ENCODE assay signal across 19 cellular contexts in the genomic region with DNA sequence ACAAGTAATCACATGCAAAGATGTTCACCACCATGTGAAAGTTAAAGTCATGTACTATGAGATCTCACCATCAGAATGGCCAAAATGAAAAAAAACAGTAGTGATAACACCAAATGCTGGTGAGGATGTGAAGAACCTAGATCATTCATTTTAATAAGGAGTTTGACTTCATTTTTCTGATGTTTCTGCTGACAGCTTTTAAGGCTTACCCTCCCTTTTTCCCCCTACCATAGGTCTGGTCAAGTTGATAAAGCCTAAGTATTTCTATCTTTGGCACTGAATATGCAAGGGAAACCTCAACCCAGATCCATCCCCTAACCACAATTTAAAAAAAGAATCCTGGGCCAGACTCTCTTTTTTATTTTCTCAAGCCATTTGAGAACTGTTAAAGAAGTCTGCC.
DNase-seq lines count a peak whose midpoint lies in the region; ATAC-seq, FAIRE-seq and TF ChIP-seq lines count a peak whose summit lies in the region.
"Had no signal": no experiment of that assay in that cellular context is flagged by ENCODE, and none has a peak within 500 bp of the region (broad histone marks: within the 10 kb centered on the region; RNA-seq: fewer than 3 reads in every experiment).

No MANE protein-coding gene starts in this region.

- no peak overlapping the region for H3K27ac ChIP-seq in BLaER1
- no peak overlapping the region for H3K27ac ChIP-seq in K562 (ENCODE audit: extremely low read depth, low read depth, low read length)
- no peak overlapping the region for H3K27ac ChIP-seq in A673 (ENCODE audit: low read depth, low read length, poor library complexity, severe bottlenecking)
- H3K27ac ChIP-seq in pancreas = no peak overlapping the region
- H3K27ac ChIP-seq: 22Rv1, A549, GM23248 had no signal

- TF ChIP-seq EP300 in K562 (IDR thresholded peaks at IDR 0.05; ENCODE audit: low read length) = no peak

- H3K36me3 ChIP-seq in BLaER1 (no peaks in the 10 kb centered on the region), K562 (ENCODE audit: control insufficient read depth, insufficient read depth, low read length) (no peaks in the 10 kb centered on the region), A673 (ENCODE audit: insufficient read depth, low read length, poor library complexity, severe bottlenecking) (no peaks in the 10 kb centered on the region), pancreas (no peaks in the 10 kb centered on the region)
- H3K36me3 ChIP-seq: HAP-1 had no signal

- no peaks in the 10 kb centered on the region for H3K27me3 ChIP-seq in BLaER1
- H3K27me3 ChIP-seq in K562 (ENCODE audit: control insufficient read depth in 2 of 2, insufficient read depth in 2 of 2, low read length in 2 of 2) = no peaks in the 10 kb centered on the region
- no peaks in the 10 kb centered on the region for H3K27me3 ChIP-seq in A673 (replicated peaks; ENCODE audit: insufficient read depth, low read depth, low read length, poor library complexity)
- H3K27me3 ChIP-seq in pancreas = no peaks in the 10 kb centered on the region

- no peak for TF ChIP-seq RAD21 in K562 (CRISPR knock-in tag; conservative IDR thresholded peaks at IDR 0.05 in 1 of 2, IDR thresholded peaks at IDR 0.05 in 1 of 2)

- POLR2A ChIA-PET in K562 (lab: Yijun Ruan, JAX) = no interaction called here
- POLR2A ChIA-PET in A673 (lab: Charles Lee; ENCODE audit: low non-redundant PET) = no interaction called here

- CTCF ChIA-PET in K562 (lab: Yijun Ruan, JAX; ENCODE audit: low intra/inter-chr PET ratio) = no interaction called here
- CTCF ChIA-PET in A673 (lab: Charles Lee) = no interaction called here

- no peak overlapping the region for H3K9ac ChIP-seq in BLaER1
- H3K9ac ChIP-seq in K562 (ENCODE audit: insufficient read depth in 1 of 2, low read depth in 2 of 2, low read length in 2 of 2) = no peak overlapping the region
- H3K9ac ChIP-seq: GM23248 had no signal

- no peaks in the 10 kb centered on the region for H3K9me1 ChIP-seq in K562 (ENCODE audit: control insufficient read depth, insufficient read depth, low read length)

- no peak for FAIRE-seq in K562 (lab: Jason Lieb, UNC)
- no peak for FAIRE-seq in pancreas (lab: Jason Lieb, UNC)
- FAIRE-seq: A549, D721Med, G401.6, GM12891, GM19239 had no signal

- DNase-seq in OCI-M1 (lab: John Stamatoyannopoulos, UW) = peak; percentile 92
- peak; percentile 11 for DNase-seq in UCSD-AML1 (lab: John Stamatoyannopoulos, UW; ENCODE audit: unreplicated experiment)
- DNase-seq in K562 (ENCODE audit: extremely low read depth in 1 of 4, low spot score in 3 of 4) = no peak
- DNase-seq in SKM-1 treated with dmso at 0.1 percent for 144 hours (lab: John Stamatoyannopoulos, UW; ENCODE audit: unreplicated experiment) = no peak
- no peak for DNase-seq in A673 (ENCODE audit: low spot score)
- no peak for DNase-seq in pancreas
- DNase-seq: C1 segment of cervical spinal cord; Caco-2; CD4-positive, CD25-positive, alpha-beta regulatory T cell; CD8-positive, alpha-beta memory T cell; GM23248 had no signal

- in situ Hi-C loops in K562 (cut with MboI) = no loop called here

- no peak for TF ChIP-seq CTCF in K562 (IDR thresholded peaks at IDR 0.05 in 2 of 3, conservative IDR thresholded peaks at IDR 0.05 in 1 of 3; ENCODE audit: insufficient read depth in 2 of 3, low read depth in 1 of 3, low read length in 3 of 3)
- no peak for TF ChIP-seq CTCF in A673 (conservative IDR thresholded peaks at IDR 0.05; ENCODE audit: low read depth, low read length)
- no peak for TF ChIP-seq CTCF in pancreas (IDR thresholded peaks at IDR 0.05)

- BruUV-seq in K562 (replicated peaks; lab: Mats Ljungman, UMichigan) (no TSS peak), A673 (replicated peaks; lab: Mats Ljungman, UMichigan) (no TSS peak)

- no peaks in the 10 kb centered on the region for H4K20me1 ChIP-seq in BLaER1
- no peaks in the 10 kb centered on the region for H4K20me1 ChIP-seq in K562 (replicated peaks; ENCODE audit: control insufficient read depth, insufficient read depth, low read length)

- H3K4me2 ChIP-seq in BLaER1 (peak overlapping the region; percentile 50), K562 (ENCODE audit: insufficient read depth, low read length) (no peak overlapping the region)
- H3K4me2 ChIP-seq: A549 had no signal

- peaks cover 12% of the 10 kb centered on the region for H3K4me1 ChIP-seq in BLaER1
- H3K4me1 ChIP-seq in K562 (replicated peaks in 1 of 2; ENCODE audit: control insufficient read depth in 2 of 2, insufficient read depth in 2 of 2, low read length in 2 of 2) = no peaks in the 10 kb centered on the region
- H3K4me1 ChIP-seq in A673 (ENCODE audit: insufficient read depth, low read length, poor library complexity, severe bottlenecking) = no peaks in the 10 kb centered on the region
- no peaks in the 10 kb centered on the region for H3K4me1 ChIP-seq in pancreas
- H3K4me1 ChIP-seq: A549, HAP-1 had no signal

- TF ChIP-seq POLR2A in K562 (conservative IDR thresholded peaks at IDR 0.05) = no peak

- no peak for ATAC-seq in K562
- ATAC-seq in pancreas = no peak
- ATAC-seq: A549 had no signal

- intact Hi-C loops in K562 (cut with micrococcal nuclease) = no loop called here
- intact Hi-C loops in A673 (cut with micrococcal nuclease; ENCODE audit: unreplicated experiment) = no loop called here
- intact Hi-C loops in pancreas (cut with DNase I) = no loop called here

- H3K4me3 ChIP-seq in BLaER1 = no peak overlapping the region
- H3K4me3 ChIP-seq in K562 = no peak overlapping the region
- H3K4me3 ChIP-seq in A673 (ENCODE audit: low read depth, low read length, poor library complexity, severe bottlenecking) = no peak overlapping the region
- H3K4me3 ChIP-seq in pancreas = no peak overlapping the region
- H3K4me3 ChIP-seq: A549, GM23248, HAP-1 had no signal

- H3K9me3 ChIP-seq in BLaER1 (no peaks in the 10 kb centered on the region), K562 (replicated peaks; ENCODE audit: control insufficient read depth, insufficient read depth, low read depth, low read length) (no peaks in the 10 kb centered on the region), A673 (ENCODE audit: low read depth, low read length, poor library complexity, severe bottlenecking) (peaks cover 11% of the 10 kb centered on the region), pancreas (no peaks in the 10 kb centered on the region)
- H3K9me3 ChIP-seq: A549, Caco-2, HAP-1 had no signal

- no peak overlapping the region for H2AFZ ChIP-seq in K562 (ENCODE audit: low read depth, low read length)
- H2AFZ ChIP-seq: GM23248 had no signal

- no peaks in the 10 kb centered on the region for H3K79me2 ChIP-seq in K562 (ENCODE audit: control insufficient read depth, insufficient read depth, low read length)

TF ChIP-seq in K562, 482 proteins besides CTCF, POLR2A, EP300 and RAD21:
- peak; percentile 69 for TF ChIP-seq TCF3 (CRISPR knock-in tag; IDR thresholded peaks at IDR 0.05)
- no peak for TF ChIP-seq ESRRA (IDR thresholded peaks at IDR 0.05; ENCODE audit: borderline replicate concordance, low read depth)
- no peak for TF ChIP-seq CHD4 (IDR thresholded peaks at IDR 0.05; ENCODE audit: insufficient read depth, insufficient replicate concordance, low read depth, low read length, poor library complexity, severe bottlenecking)
- TF ChIP-seq E2F3 (CRISPR knock-in tag; IDR thresholded peaks at IDR 0.05) = no peak
- no peak for TF ChIP-seq RFX5 (IDR thresholded peaks at IDR 0.05; ENCODE audit: low read depth, low read length)
TF ChIP-seq in K562: peak in this region for 1.

Comparison
In these comparisons a context has a peak if more than half of its experiments do, and no peak if none do; other contexts are left out.
1. DNase-seq: peak in OCI-M1 (single experiment) and UCSD-AML1 (single experiment); none in K562 (0 of 4), SKM-1 treated with dmso at 0.1 percent for 144 hours (single experiment), A673 (single experiment) and pancreas (0 of 6).